ENCODE assay signal across 8 cellular contexts in genomic region chr2:233928594-233929351, GRCh38. TPM values are rescaled to one million over a fixed set of nuclear protein-coding genes. Genes with fewer than 3 reads are reported as not detected.
DNase-seq lines count a peak whose midpoint lies in the region; ATAC-seq and TF ChIP-seq lines count a peak whose summit lies in the region.

No MANE protein-coding gene starts in this region.

- H3K27me3 ChIP-seq in adrenal gland: peaks cover 26% of the 10 kb centered on the region

- H3K27me3 Mint-ChIP-seq in activated CD4-positive, alpha-beta T cell treated with anti-CD3 and anti-CD28 coated beads for 36 hours: peaks cover 26% of the 10 kb centered on the region
- H3K27me3 Mint-ChIP-seq in neural crest cell (ENCODE audit: low read depth): peaks cover 37% of the 10 kb centered on the region

- no peaks in the 10 kb centered on the region for H3K9me3 Mint-ChIP-seq in activated CD4-positive, alpha-beta T cell treated with anti-CD3 and anti-CD28 coated beads for 36 hours (ENCODE audit: low read depth)
- H3K9me3 Mint-ChIP-seq in neural crest cell: peaks cover 3% of the 10 kb centered on the region

- CTCF ChIA-PET in activated CD4-positive, alpha-beta T cell treated with anti-CD3 and anti-CD28 coated beads for 36 hours (lab: Charles Lee): interaction anchor here (0.6 to 0.7 kb wide), 3 partner anchors 11 to 236 kb away, joined by 3 to 7 read pairs (median 4); partner anchors contain the start of genes TRPM8 and UGT1A6

- WGBS in adrenal gland, 4 donors: 26 to 31% (median 28%) methylated on average over 7 of the region's 7 CpGs

- peaks cover 4% of the 10 kb centered on the region for H3K4me1 Mint-ChIP-seq in activated CD4-positive, alpha-beta T cell treated with anti-CD3 and anti-CD28 coated beads for 36 hours
- no peaks in the 10 kb centered on the region for H3K4me1 Mint-ChIP-seq in neural crest cell

- no peak for ATAC-seq in activated CD4-positive, alpha-beta T cell treated with anti-CD3 and anti-CD28 coated beads for 36 hours
- ATAC-seq in GM19351 (IDR thresholded peaks at IDR 0.05; ENCODE audit: unreplicated experiment): no peak
- ATAC-seq in HG03378 (IDR thresholded peaks at IDR 0.05; ENCODE audit: unreplicated experiment): no peak

- DNase-seq in activated CD4-positive, alpha-beta T cell treated with anti-CD3 and anti-CD28 coated beads for 36 hours: peak; percentile 66
- DNase-seq in activated CD4-positive, alpha-beta T cell treated with anti-CD3 and anti-CD28 coated beads, Interleukin-2, amount 50 U/mL, for 1 hour: no peak
- DNase-seq in LHCN-M2 (ENCODE audit: low read depth) (peak; percentile 26), adrenal gland (peak in 3 of 7 donors; percentile 24 to 26 (median 26)), neural crest cell (ENCODE audit: low read depth, low spot score) (peak; percentile 43), cerebellum (ENCODE audit: low spot score) (no peak)

- no peak overlapping the region for H3K27ac ChIP-seq in adrenal gland

- TF ChIP-seq POLR2A in adrenal gland (IDR thresholded peaks at IDR 0.05): no peak

- H3K4me1 ChIP-seq in adrenal gland (replicated peaks in 1 of 2): no peaks in the 10 kb centered on the region

- peak in 4 of 6 experiments; percentile 4 to 37 (median 13) for TF ChIP-seq CTCF in adrenal gland (IDR thresholded peaks at IDR 0.05)
- TF ChIP-seq CTCF in neural crest cell (conservative IDR thresholded peaks at IDR 0.05): peak; percentile 73

- H3K36me3 ChIP-seq in adrenal gland (replicated peaks in 1 of 2): no peaks in the 10 kb centered on the region

- H3K36me3 Mint-ChIP-seq in activated CD4-positive, alpha-beta T cell treated with anti-CD3 and anti-CD28 coated beads for 36 hours (ENCODE audit: low read depth): no peaks in the 10 kb centered on the region
- no peaks in the 10 kb centered on the region for H3K36me3 Mint-ChIP-seq in neural crest cell (ENCODE audit: low read depth)

- H3K9me3 ChIP-seq in adrenal gland (replicated peaks in 1 of 3): no peaks in the 10 kb centered on the region

- H3K4me3 ChIP-seq in adrenal gland: no peak overlapping the region

- H3K4me3 Mint-ChIP-seq in activated CD4-positive, alpha-beta T cell treated with anti-CD3 and anti-CD28 coated beads for 36 hours: no peak overlapping the region
- H3K4me3 Mint-ChIP-seq in neural crest cell: no peak overlapping the region

- POLR2A ChIA-PET in activated CD4-positive, alpha-beta T cell treated with anti-CD3 and anti-CD28 coated beads for 36 hours (lab: Charles Lee): no interaction called here

- no peak overlapping the region for H3K27ac Mint-ChIP-seq in activated CD4-positive, alpha-beta T cell treated with anti-CD3 and anti-CD28 coated beads for 36 hours
- no peak overlapping the region for H3K27ac Mint-ChIP-seq in neural crest cell (ENCODE audit: unreplicated experiment)

- intact Hi-C loops in activated CD4-positive, alpha-beta T cell treated with anti-CD3 and anti-CD28 coated beads for 36 hours (cut with DNase I, micrococcal nuclease): no loop called here
- intact Hi-C loops in adrenal gland (cut with DNase I): no loop called here

RNA-seq across cellular contexts. Expression of gene TRPM8, which starts 11.6 kb away (rescaled TPM):
- not detected for total RNA-seq in activated CD4-positive, alpha-beta T cell treated with anti-CD3 and anti-CD28 coated beads for 36 hours
- total RNA-seq in LHCN-M2 (2014; rRNA removed): 0.80 and 0.90 TPM in 2 replicates
- 0.12 TPM for polyA plus RNA-seq in LHCN-M2 (2012)
- not detected for total RNA-seq in adrenal gland
- polyA plus RNA-seq in adrenal gland: not detected
- 0.07 TPM in 1 of 2 replicates, not detected in the other for total RNA-seq in neural crest cell
- 0.54 TPM for total RNA-seq in cerebellum

Comparison
In these comparisons a context has a peak if more than half of its experiments do, and no peak if none do; other contexts are left out.
1. DNase-seq: peak in activated CD4-positive, alpha-beta T cell treated with anti-CD3 and anti-CD28 coated beads for 36 hours (single experiment), LHCN-M2 (single experiment) and neural crest cell (single experiment); none in activated CD4-positive, alpha-beta T cell treated with anti-CD3 and anti-CD28 coated beads, Interleukin-2, amount 50 U/mL, for 1 hour (single experiment) and cerebellum (single experiment).